14 cellular contexts compared by ENCODE assay signal in the genomic region with DNA sequence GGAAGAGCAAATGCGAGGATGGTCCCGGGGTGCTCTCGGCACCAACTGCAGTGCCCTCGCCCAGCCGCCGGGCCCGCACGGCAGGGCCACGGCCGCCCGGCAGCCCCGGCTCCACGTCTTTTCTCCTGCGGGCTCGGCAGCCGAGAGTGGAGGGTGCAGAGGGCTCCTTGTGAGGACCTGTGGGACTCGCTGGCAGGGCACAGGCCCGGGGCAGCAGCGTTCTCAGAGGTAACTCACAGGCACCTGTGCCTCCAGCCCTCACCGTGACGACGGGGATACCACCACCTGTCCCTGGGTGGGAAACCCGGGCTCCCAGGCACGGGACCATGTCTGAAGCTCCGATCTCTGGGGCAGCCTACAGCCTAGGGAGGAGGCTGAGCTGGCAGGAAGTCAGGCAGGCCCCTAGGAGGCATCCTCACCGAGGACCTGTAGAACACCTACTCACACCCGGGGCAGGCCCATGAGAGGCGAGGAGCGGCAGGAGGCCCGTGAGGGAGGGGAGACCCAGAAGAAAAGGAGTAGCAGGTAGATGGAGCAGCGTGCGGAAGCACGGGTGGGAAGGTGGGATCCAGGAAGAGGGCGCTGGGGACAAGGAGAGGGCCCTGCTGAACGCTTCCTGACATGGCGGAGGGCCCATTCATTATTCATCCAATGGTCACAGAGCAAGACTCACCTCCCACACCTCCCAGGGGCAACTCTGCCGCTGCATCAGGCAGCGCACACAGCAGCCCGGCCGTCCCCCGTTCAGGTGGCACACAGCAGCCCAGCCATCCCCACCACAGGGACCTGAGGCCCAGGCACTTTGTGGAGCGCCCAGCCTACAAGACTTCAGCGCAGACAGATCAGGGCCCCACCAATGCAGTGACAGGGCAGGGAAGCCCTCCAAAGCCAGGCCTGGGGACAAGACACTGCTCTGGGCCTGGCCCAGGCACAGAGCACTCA.
A peak's percentile ranks its signal among the peaks of the same experiment; 100 is the strongest.
DNase-seq lines count a peak whose midpoint lies in the region; ATAC-seq and TF ChIP-seq lines count a peak whose summit lies in the region.
"Had no signal": no experiment of that assay in that cellular context is flagged by ENCODE, and none has a peak within 500 bp of the region (broad histone marks: within the 10 kb centered on the region; RNA-seq: fewer than 3 reads in every experiment).

No MANE protein-coding gene starts in this region.

- no peak overlapping the region for H3K9ac ChIP-seq in IMR-90 (ENCODE audit: low read depth, low read length)

- dilution Hi-C loops in IMR-90 (cut with HindIII; ENCODE audit: low sequenced_read_pairs, unreplicated experiment), result no loop called here

- CTCF ChIA-PET in IMR-90 (lab: Yijun Ruan, JAX), result no interaction called here

- no peaks in the 10 kb centered on the region; the same call in 1 of the 2 replicates for H3K36me3 ChIP-seq in IMR-90 (ENCODE audit: control insufficient read depth, insufficient read depth, low read length)
- peaks cover 0 to 6% (median 0%) of the 10 kb centered on the region in 4 donors for H3K36me3 ChIP-seq in upper lobe of left lung

- no peak for DNase-seq in activated naive CD4-positive, alpha-beta T cell treated with anti-CD3 and anti-CD28 coated beads, Interleukin-2, amount 50 U/mL, for 16 hours
- DNase-seq in IMR-90, result no peak
- DNase-seq in chondrocyte (ENCODE audit: low spot score), result peak; percentile 87
- peak in 1 of 2 donors; percentile 63 for DNase-seq in upper lobe of left lung
- no peak for DNase-seq in activated CD8-positive, alpha-beta memory T cell treated with anti-CD3 and anti-CD28 coated beads for 24 hours
- no peak for DNase-seq in AG08396 (ENCODE audit: low spot score)
- DNase-seq: anterior cingulate cortex, left cardiac atrium, midbrain, NCI-H1105 treated with DMSO at 0.1 percent for 48 hours, NCI-H510A treated with DMSO at 0.1 percent for 48 hours had no signal

- peak overlapping the region; percentile 16 for H2AK9ac ChIP-seq in IMR-90 (replicated peaks; ENCODE audit: low read depth, low read length, poor library complexity)

- no peak overlapping the region for H4K91ac ChIP-seq in IMR-90 (ENCODE audit: insufficient read depth, low read depth, low read length)

- no peaks in the 10 kb centered on the region for H4K20me1 ChIP-seq in IMR-90 (ENCODE audit: insufficient read depth, low read length)

- no peak overlapping the region for H2BK120ac ChIP-seq in IMR-90 (ENCODE audit: low read depth, low read length)

- no peak overlapping the region for H2BK15ac ChIP-seq in IMR-90 (ENCODE audit: low read depth, low read length)

- H3K79me1 ChIP-seq in IMR-90 (ENCODE audit: low read depth in 1 of 2, low read length in 2 of 2), result 0 out of 4 replicates have a peak, but pooled peaks cover 0 to 4% of the 10 kb centered on the region in 2 experiments

- H4K5ac ChIP-seq in IMR-90 (ENCODE audit: low read depth, low read length), result no peak overlapping the region

- peak overlapping the region; percentile 46 for H3K27ac Mint-ChIP-seq in activated naive CD4-positive, alpha-beta T cell treated with anti-CD3 and anti-CD28 coated beads, Interleukin-2, amount 50 U/mL, for 24 hours
- H3K27ac Mint-ChIP-seq in chondrocyte (ENCODE audit: unreplicated experiment), result no peak overlapping the region

- H3K9me3 ChIP-seq in IMR-90 (ENCODE audit: control insufficient read depth, insufficient read depth, low read length) (no peaks in the 10 kb centered on the region), upper lobe of left lung (no peaks in the 10 kb centered on the region)

- TF ChIP-seq POLR2A in IMR-90 (IDR thresholded peaks at IDR 0.05; ENCODE audit: low read depth, low read length) (no peak), upper lobe of left lung (IDR thresholded peaks at IDR 0.05) (no peak)

- peaks cover 2% of the 10 kb centered on the region for H3K36me3 Mint-ChIP-seq in activated naive CD4-positive, alpha-beta T cell treated with anti-CD3 and anti-CD28 coated beads, Interleukin-2, amount 50 U/mL, for 24 hours
- H3K36me3 Mint-ChIP-seq in chondrocyte (ENCODE audit: low read depth), result peaks cover 3% of the 10 kb centered on the region

- H3K4me1 ChIP-seq in IMR-90 (ENCODE audit: control insufficient read depth, insufficient read depth, low read length) (no peaks in the 10 kb centered on the region), upper lobe of left lung (no peaks in the 10 kb centered on the region)

- H3K27me3 ChIP-seq in IMR-90 (ENCODE audit: control insufficient read depth, insufficient read depth, low read length), result no peaks in the 10 kb centered on the region
- H3K27me3 ChIP-seq in upper lobe of left lung, result no peaks in the 10 kb centered on the region

- H2AFZ ChIP-seq in IMR-90 (replicated peaks; ENCODE audit: low read length, poor library complexity), result no peak overlapping the region

- ATAC-seq in IMR-90 (ENCODE audit: low read depth), result no peak
- ATAC-seq in upper lobe of left lung (ENCODE audit: low FRiP score in 2 of 2), result peak; percentile 19 to 28
- ATAC-seq in HG02763 (IDR thresholded peaks at IDR 0.05; ENCODE audit: unreplicated experiment), result no peak
- ATAC-seq: left cardiac atrium had no signal

- intact Hi-C loops in IMR-90 (cut with micrococcal nuclease), result no loop called here

- H3K18ac ChIP-seq in IMR-90 (ENCODE audit: low read depth, low read length), result no peak overlapping the region

- H3K23ac ChIP-seq in IMR-90 (ENCODE audit: low read depth, low read length), result no peak overlapping the region

- in situ Hi-C loops in IMR-90 (cut with MboI; ENCODE audit: low sequenced_read_pairs), result no loop called here

- no peak overlapping the region for H3K56ac ChIP-seq in IMR-90 (ENCODE audit: extremely low read depth, insufficient read depth, low read length)

- no peak for TF ChIP-seq EP300 in upper lobe of left lung (IDR thresholded peaks at IDR 0.05)

- H2BK5ac ChIP-seq in IMR-90 (ENCODE audit: low read depth, low read length, poor library complexity, severe bottlenecking), result no peak overlapping the region

- H3K4me3 ChIP-seq in IMR-90 (ENCODE audit: insufficient read depth, low read depth, low read length) (no peak overlapping the region), upper lobe of left lung (no peak overlapping the region)

- TF ChIP-seq CTCF in IMR-90 (conservative IDR thresholded peaks at IDR 0.05; ENCODE audit: low read depth, low read length), result no peak
- no peak for TF ChIP-seq CTCF in chondrocyte (IDR thresholded peaks at IDR 0.05)
- TF ChIP-seq CTCF in upper lobe of left lung (IDR thresholded peaks at IDR 0.05), result no peak

- no peak overlapping the region for H2BK20ac ChIP-seq in IMR-90 (ENCODE audit: low read depth, low read length)

- WGBS in IMR-90 (ENCODE audit: extremely low coverage in 2 of 2, insufficient read length in 1 of 2), 2 experiments, result 100% methylated on average over 10 of the region's 43 CpGs; no CpG with 5 or more reads in 1 of the 2 experiments
- WGBS in upper lobe of left lung, 2 donors, result 95 to 97% methylated on average over 25 to 35 of the region's 43 CpGs

- H3K27ac ChIP-seq in IMR-90 (ENCODE audit: insufficient read depth, low read length), result no peak overlapping the region
- H3K27ac ChIP-seq in upper lobe of left lung, result no peak overlapping the region
- H3K27ac ChIP-seq: RWPE1 had no signal

- H3K4me1 Mint-ChIP-seq in activated naive CD4-positive, alpha-beta T cell treated with anti-CD3 and anti-CD28 coated beads, Interleukin-2, amount 50 U/mL, for 24 hours, result peaks cover 37% of the 10 kb centered on the region
- H3K4me1 Mint-ChIP-seq in chondrocyte (ENCODE audit: low read depth), result no peaks in the 10 kb centered on the region

- no TSS peak for BruUV-seq in IMR-90 (replicated peaks; lab: Mats Ljungman, UMichigan)

- H3K4me2 ChIP-seq in IMR-90 (ENCODE audit: low read depth, low read length), result no peak overlapping the region

- no peak overlapping the region for H3K4ac ChIP-seq in IMR-90 (ENCODE audit: low read depth, low read length)

- H4K8ac ChIP-seq in IMR-90 (ENCODE audit: low read depth in 2 of 2, low read length in 2 of 2), result no peak overlapping the region

- H3K14ac ChIP-seq in IMR-90 (replicated peaks; ENCODE audit: low read depth, low read length), result no peak overlapping the region

- H2AK5ac ChIP-seq in IMR-90 (ENCODE audit: low read depth, low read length), result no peak overlapping the region

- POLR2A ChIA-PET in IMR-90 (lab: Charles Lee; ENCODE audit: unreplicated experiment), result no interaction called here

- no peak overlapping the region for H3K4me3 Mint-ChIP-seq in activated naive CD4-positive, alpha-beta T cell treated with anti-CD3 and anti-CD28 coated beads, Interleukin-2, amount 50 U/mL, for 24 hours
- no peak overlapping the region for H3K4me3 Mint-ChIP-seq in chondrocyte (ENCODE audit: unreplicated experiment)

- no peaks in the 10 kb centered on the region; the same call in 1 of the 2 replicates for H3K9me1 ChIP-seq in IMR-90 (ENCODE audit: insufficient read depth, low read length)

- H3K9me3 Mint-ChIP-seq in activated naive CD4-positive, alpha-beta T cell treated with anti-CD3 and anti-CD28 coated beads, Interleukin-2, amount 50 U/mL, for 24 hours, result no peaks in the 10 kb centered on the region
- H3K9me3 Mint-ChIP-seq in chondrocyte (ENCODE audit: low read depth), result no peaks in the 10 kb centered on the region

- no peak for TF ChIP-seq RAD21 in IMR-90 (IDR thresholded peaks at IDR 0.05; ENCODE audit: low read length)

- H3K27me3 Mint-ChIP-seq in activated naive CD4-positive, alpha-beta T cell treated with anti-CD3 and anti-CD28 coated beads, Interleukin-2, amount 50 U/mL, for 24 hours, result no peaks in the 10 kb centered on the region
- no peaks in the 10 kb centered on the region for H3K27me3 Mint-ChIP-seq in chondrocyte (ENCODE audit: low read depth)

TF ChIP-seq in IMR-90, 13 proteins besides CTCF, POLR2A, EP300 and RAD21 (continues in another document):
- no peak for TF ChIP-seq FOS (IDR thresholded peaks at IDR 0.05; ENCODE audit: low read depth, low read length)
- TF ChIP-seq CEBPB (IDR thresholded peaks at IDR 0.05; ENCODE audit: low read depth, low read length), result no peak
- TF ChIP-seq MAFK (IDR thresholded peaks at IDR 0.05; ENCODE audit: low read depth, low read length), result no peak
- no peak for TF ChIP-seq MXI1 (IDR thresholded peaks at IDR 0.05; ENCODE audit: borderline replicate concordance, low read depth, low read length)
- TF ChIP-seq USF2 (IDR thresholded peaks at IDR 0.05; ENCODE audit: low read depth, low read length), result no peak
- no peak for TF ChIP-seq RCOR1 (IDR thresholded peaks at IDR 0.05; ENCODE audit: insufficient replicate concordance, low read length)
- TF ChIP-seq NFE2L2 (IDR thresholded peaks at IDR 0.05; ENCODE audit: low read depth, low read length), result no peak
- TF ChIP-seq MAZ (IDR thresholded peaks at IDR 0.05; ENCODE audit: borderline replicate concordance, low read depth, low read length), result no peak
- no peak for TF ChIP-seq SMC3 (IDR thresholded peaks at IDR 0.05; ENCODE audit: low read depth, low read length)
- TF ChIP-seq RFX5 (IDR thresholded peaks at IDR 0.05; ENCODE audit: low read depth, low read length), result no peak

Comparison
In these comparisons a context has a peak if more than half of its experiments do, and no peak if none do; other contexts are left out.
1. ATAC-seq: peak in upper lobe of left lung (2 of 2); none in IMR-90 (single experiment) and HG02763 (single experiment).